In the genomic region with DNA sequence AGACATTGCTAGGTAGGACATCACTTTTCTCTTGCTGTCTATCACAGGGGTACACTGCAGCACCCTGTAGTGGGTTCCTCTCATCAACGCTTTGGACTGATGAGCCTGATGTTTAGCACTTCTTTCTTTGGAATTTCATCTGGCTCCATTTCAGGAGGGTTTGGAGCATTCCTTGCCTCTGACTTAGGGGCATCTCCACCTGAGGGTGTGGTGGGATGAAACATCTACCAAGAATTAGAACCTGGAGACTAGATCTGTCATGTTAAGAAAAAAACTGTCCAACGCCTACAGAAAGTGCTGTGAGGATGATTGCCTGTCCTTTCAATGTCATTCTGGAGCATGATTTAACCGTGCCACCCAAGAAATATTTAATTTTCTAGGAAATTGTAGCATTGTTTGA, we compare ENCODE assay signal across 17 cellular contexts.
DNase-seq lines count a peak whose midpoint lies in the region; ATAC-seq and TF ChIP-seq lines count a peak whose summit lies in the region.
"Had no signal": no experiment of that assay in that cellular context is flagged by ENCODE, and none has a peak within 500 bp of the region (broad histone marks: within the 10 kb centered on the region; RNA-seq: fewer than 3 reads in every experiment).

No MANE protein-coding gene starts in this region.

- no peak overlapping the region for H3K9ac ChIP-seq in mammary epithelial cell (ENCODE audit: insufficient read depth, low read length)
- H3K9ac ChIP-seq: BLaER1 had no signal

- 18% methylated on average over 3 of the region's 3 CpGs for WGBS in mammary epithelial cell (ENCODE audit: low coverage, missing lambda C conversion rate)
- WGBS in adrenal gland, 4 donors = 80 to 87% (median 85%) methylated on average over 3 of the region's 3 CpGs

- BruUV-seq in MCF 10A (replicated peaks; lab: Mats Ljungman, UMichigan) = no TSS peak
- no TSS peak for BruUV-seq in mammary epithelial cell (replicated peaks; lab: Mats Ljungman, UMichigan)

- CTCF ChIA-PET in MCF 10A (lab: Yijun Ruan, JAX) = no interaction called here
- CTCF ChIA-PET in mammary epithelial cell (lab: Charles Lee; ENCODE audit: low non-redundant PET) = no interaction called here

- no peaks in the 10 kb centered on the region for H3K27me3 ChIP-seq in breast epithelium
- H3K27me3 ChIP-seq in mammary epithelial cell (ENCODE audit: insufficient read depth, low read length) = no peaks in the 10 kb centered on the region
- no peaks in the 10 kb centered on the region for H3K27me3 ChIP-seq in foreskin keratinocyte
- H3K27me3 ChIP-seq in adrenal gland = no peaks in the 10 kb centered on the region
- H3K27me3 ChIP-seq: BLaER1 had no signal

- dilution Hi-C loops in mammary epithelial cell (cut with HindIII; ENCODE audit: low sequenced_read_pairs) = no loop called here

- intact Hi-C loops in MCF 10A (cut with micrococcal nuclease) = no loop called here
- intact Hi-C loops in breast epithelium (cut with DNase I; ENCODE audit: low total_unique reads) = no loop called here
- intact Hi-C loops in mammary epithelial cell (cut with micrococcal nuclease) = loop anchor here (1.0 to 2.0 kb wide), 3 partner anchors 20 to 87 kb away; no protein-coding TSS in a partner anchor
- intact Hi-C loops in adrenal gland (cut with DNase I) = no loop called here
- intact Hi-C loops in Right ventricle myocardium inferior (cut with DNase I) = no loop called here

- ATAC-seq in foreskin keratinocyte = peak; percentile 87
- no peak for ATAC-seq in Right ventricle myocardium inferior
- ATAC-seq: GM23338 had no signal

- H3K4me1 ChIP-seq in breast epithelium = no peaks in the 10 kb centered on the region
- peaks cover 27% of the 10 kb centered on the region for H3K4me1 ChIP-seq in mammary epithelial cell (ENCODE audit: insufficient read depth, low read length)
- peaks cover 10% of the 10 kb centered on the region for H3K4me1 ChIP-seq in foreskin keratinocyte
- no peaks in the 10 kb centered on the region for H3K4me1 ChIP-seq in adrenal gland (replicated peaks in 1 of 2)

- H3K9me3 ChIP-seq in breast epithelium (no peaks in the 10 kb centered on the region), mammary epithelial cell (replicated peaks; ENCODE audit: insufficient read depth, low read length) (no peaks in the 10 kb centered on the region), adrenal gland (replicated peaks in 1 of 3) (no peaks in the 10 kb centered on the region)
- H3K9me3 ChIP-seq: BLaER1 had no signal

- H3K4me2 ChIP-seq in mammary epithelial cell (ENCODE audit: insufficient read depth, low read depth, low read length) = peak overlapping the region; percentile 28
- H3K4me2 ChIP-seq: BLaER1, GM23338 had no signal

- H3K36me3 Mint-ChIP-seq in MCF 10A (ENCODE audit: insufficient read depth, unreplicated experiment) = peaks cover 5% of the 10 kb centered on the region
- H3K36me3 Mint-ChIP-seq: CD14-positive monocyte; CD4-positive, alpha-beta memory T cell had no signal

- peak; percentile 5 for DNase-seq in MCF 10A (ENCODE audit: unreplicated experiment)
- no peak for DNase-seq in breast epithelium (ENCODE audit: low spot score in 2 of 2)
- peak; percentile 75 for DNase-seq in mammary epithelial cell
- peak; percentile 67 to 92 for DNase-seq in foreskin keratinocyte
- no peak for DNase-seq in adrenal gland
- no peak for DNase-seq in Right ventricle myocardium inferior (ENCODE audit: missing footprints)
- no peak for DNase-seq in activated naive CD4-positive, alpha-beta T cell (lab: John Stamatoyannopoulos, UW)
- DNase-seq in anterior cingulate cortex (lab: John Stamatoyannopoulos, UW) = no peak
- DNase-seq: CD4-positive, alpha-beta memory T cell; DMS153; DMS79; GDM1; HCEC 1CT had no signal

- TF ChIP-seq CTCF in MCF 10A (IDR thresholded peaks at IDR 0.05; ENCODE audit: unreplicated experiment) (no peak), breast epithelium (IDR thresholded peaks at IDR 0.05) (no peak), mammary epithelial cell (conservative IDR thresholded peaks at IDR 0.05 in 1 of 2, IDR thresholded peaks at IDR 0.05 in 1 of 2; ENCODE audit: extremely low read depth in 1 of 2, insufficient read depth in 1 of 2, low read depth in 1 of 2, low read length in 2 of 2) (no peak), foreskin keratinocyte (conservative IDR thresholded peaks at IDR 0.05) (no peak), adrenal gland (IDR thresholded peaks at IDR 0.05) (no peak)

- H3K79me2 ChIP-seq in mammary epithelial cell (ENCODE audit: insufficient read depth, low read length) = no peaks in the 10 kb centered on the region

- H3K4me3 Mint-ChIP-seq in MCF 10A (ENCODE audit: unreplicated experiment) = no peak overlapping the region
- H3K4me3 Mint-ChIP-seq: CD14-positive monocyte; CD4-positive, alpha-beta memory T cell; GM23338 had no signal

- no peaks in the 10 kb centered on the region for H4K20me1 ChIP-seq in mammary epithelial cell (ENCODE audit: insufficient read depth, low read length)
- H4K20me1 ChIP-seq: BLaER1 had no signal

- H3K9me3 Mint-ChIP-seq in MCF 10A (ENCODE audit: unreplicated experiment) = peaks cover 5% of the 10 kb centered on the region
- H3K9me3 Mint-ChIP-seq: GM23338 had no signal

- no peaks in the 10 kb centered on the region for H3K27me3 Mint-ChIP-seq in MCF 10A (ENCODE audit: insufficient read depth, unreplicated experiment)

- no peak for TF ChIP-seq POLR2A in breast epithelium (IDR thresholded peaks at IDR 0.05)
- TF ChIP-seq POLR2A in adrenal gland (IDR thresholded peaks at IDR 0.05) = no peak

- H3K27ac Mint-ChIP-seq in MCF 10A (ENCODE audit: low read depth, unreplicated experiment) = no peak overlapping the region
- H3K27ac Mint-ChIP-seq: CD14-positive monocyte, GM23338 had no signal

- peaks cover 33% of the 10 kb centered on the region for H3K4me1 Mint-ChIP-seq in MCF 10A (ENCODE audit: insufficient read depth, unreplicated experiment)
- H3K4me1 Mint-ChIP-seq: CD14-positive monocyte; CD4-positive, alpha-beta memory T cell; GM23338 had no signal

- H3K27ac ChIP-seq in breast epithelium (no peak overlapping the region), mammary epithelial cell (ENCODE audit: insufficient read depth, low read depth, low read length) (peak overlapping the region; percentile 76), foreskin keratinocyte (peak overlapping the region; percentile 24), adrenal gland (no peak overlapping the region)
- H3K27ac ChIP-seq: 22Rv1, BLaER1 had no signal

- no peak overlapping the region for H3K4me3 ChIP-seq in breast epithelium
- H3K4me3 ChIP-seq in mammary epithelial cell (replicated peaks in 1 of 3; ENCODE audit: insufficient read depth in 1 of 3, low read depth in 2 of 3, low read length in 3 of 3) = no peak overlapping the region
- H3K4me3 ChIP-seq in adrenal gland = no peak overlapping the region
- H3K4me3 ChIP-seq: BLaER1, GM23338 had no signal

- H2AFZ ChIP-seq in mammary epithelial cell (ENCODE audit: low read depth, low read length) = peak overlapping the region; percentile 68
- H2AFZ ChIP-seq: GM23338 had no signal

- in situ Hi-C loops in mammary epithelial cell (cut with MboI; ENCODE audit: low sequenced_read_pairs in 2 of 2) = loop anchor here in 1 of 2 donors (10.0 kb wide), 1 partner anchor 86 kb away; no protein-coding TSS in a partner anchor

- H3K36me3 ChIP-seq in breast epithelium = no peaks in the 10 kb centered on the region
- H3K36me3 ChIP-seq in mammary epithelial cell (ENCODE audit: insufficient read depth, low read length) = no peaks in the 10 kb centered on the region
- no peaks in the 10 kb centered on the region for H3K36me3 ChIP-seq in adrenal gland (replicated peaks in 1 of 2)
- H3K36me3 ChIP-seq: BLaER1 had no signal

- POLR2A ChIA-PET in MCF 10A (lab: Yijun Ruan, JAX) = no interaction called here

Comparison
In these comparisons a context has a peak if more than half of its experiments do, and no peak if none do; other contexts are left out.
1. DNase-seq: peak in MCF 10A (single experiment), mammary epithelial cell (single experiment) and foreskin keratinocyte (2 of 2); none in breast epithelium (0 of 2), adrenal gland (0 of 7), Right ventricle myocardium inferior (single experiment), activated naive CD4-positive, alpha-beta T cell (0 of 4) and anterior cingulate cortex (0 of 58).
2. H3K27ac ChIP-seq: peak in mammary epithelial cell (single experiment) and foreskin keratinocyte (single experiment); none in breast epithelium (0 of 2) and adrenal gland (0 of 5).